In genomic region chr2:200525551-200525881, GRCh38 we compare ENCODE assay signal across 8 cellular contexts. TPM values are rescaled to one million over a fixed set of nuclear protein-coding genes. Genes with fewer than 3 reads are reported as not detected.
DNase-seq lines count a peak whose midpoint lies in the region; ATAC-seq and TF ChIP-seq lines count a peak whose summit lies in the region.

No MANE protein-coding gene starts in this region.

- CTCF ChIA-PET in WTC11 (lab: Charles Lee): interaction anchor here (0.7 to 2.2 kb wide), 6 partner anchors 16 to 178 kb away, joined by 3 to 9 read pairs (median 4); partner anchors contain the start of genes AOX1 and KCTD18

- peak overlapping the region; percentile 92 for H3K4me3 Mint-ChIP-seq in WTC11

- peaks cover 25% of the 10 kb centered on the region for H3K27me3 ChIP-seq in HAP-1 (ENCODE audit: low read depth)
- no peaks in the 10 kb centered on the region for H3K27me3 ChIP-seq in right cardiac atrium (ENCODE audit: control insufficient read depth, insufficient read depth)
- H3K27me3 ChIP-seq in skeletal muscle tissue (ENCODE audit: control insufficient read depth in 3 of 3, insufficient read depth in 3 of 3, low read length in 3 of 3): peaks cover 4 to 11% (median 5%) of the 10 kb centered on the region in 3 donors

- intact Hi-C loops in right cardiac atrium (cut with DNase I): no loop called here

- in situ Hi-C loops in HAP-1 (cut with MboI; ENCODE audit: low sequenced_read_pairs): no loop called here

- DNase-seq in HAP-1 (ENCODE audit: low spot score in 2 of 2) (no peak), WTC11 (ENCODE audit: low spot score) (no peak), right cardiac atrium (no peak), cortex of kidney (lab: John Stamatoyannopoulos, UW) (no peak), cerebellar nuclear complex (lab: John Stamatoyannopoulos, UW) (no peak), putamen (ENCODE audit: low spot score) (no peak)
- no peak for DNase-seq in activated naive CD4-positive, alpha-beta T cell (lab: John Stamatoyannopoulos, UW)

- no peaks in the 10 kb centered on the region for H3K36me3 ChIP-seq in HAP-1 (replicated peaks)
- H3K36me3 ChIP-seq in skeletal muscle tissue (ENCODE audit: control insufficient read depth in 3 of 3, insufficient read depth in 3 of 3, low read length in 3 of 3): no peaks in the 10 kb centered on the region

- WGBS in right cardiac atrium: 25% methylated on average over 7 of the region's 7 CpGs

- H3K9me3 ChIP-seq in HAP-1 (no peaks in the 10 kb centered on the region), right cardiac atrium (ENCODE audit: control insufficient read depth, low read length) (no peaks in the 10 kb centered on the region), skeletal muscle tissue (ENCODE audit: control insufficient read depth in 3 of 3, low read length in 3 of 3) (no peaks in the 10 kb centered on the region)

- POLR2A ChIA-PET in WTC11 (lab: Charles Lee): interaction anchor here (0.6 kb wide), 1 partner anchor 596 kb away, joined by 7 read pairs; no protein-coding TSS in a partner anchor

- H3K4me1 Mint-ChIP-seq in WTC11: peaks cover 22% of the 10 kb centered on the region

- H3K4me3 ChIP-seq in HAP-1: peak overlapping the region; percentile 88
- H3K4me3 ChIP-seq in right cardiac atrium (ENCODE audit: low read length): peak overlapping the region; percentile 70
- peak overlapping the region; percentile 92 to 97 (median 94) for H3K4me3 ChIP-seq in skeletal muscle tissue (ENCODE audit: low read length in 3 of 3)

- H3K27ac Mint-ChIP-seq in WTC11: no peak overlapping the region

- H3K27ac ChIP-seq in right cardiac atrium (ENCODE audit: low read length): no peak overlapping the region
- no peak overlapping the region for H3K27ac ChIP-seq in skeletal muscle tissue (ENCODE audit: low read depth, low read length)

- TF ChIP-seq CTCF in WTC11 (IDR thresholded peaks at IDR 0.05): no peak

- peaks cover 11% of the 10 kb centered on the region for H3K27me3 Mint-ChIP-seq in WTC11 (ENCODE audit: low read depth)

- ATAC-seq in WTC11 (no peak), right cardiac atrium (no peak)

- H3K9ac ChIP-seq in skeletal muscle tissue (ENCODE audit: low read depth in 1 of 3, low read length in 3 of 3): peak overlapping the region; percentile 68 to 84 (median 81)

- H3K36me3 Mint-ChIP-seq in WTC11: no peaks in the 10 kb centered on the region

- H3K9me3 Mint-ChIP-seq in WTC11: no peaks in the 10 kb centered on the region

- peaks cover 8% of the 10 kb centered on the region; the same call in 1 of the 2 replicates for H3K4me1 ChIP-seq in HAP-1
- H3K4me1 ChIP-seq in right cardiac atrium (ENCODE audit: control insufficient read depth, insufficient read depth, low read length): no peaks in the 10 kb centered on the region
- peaks cover 10 to 11% (median 11%) of the 10 kb centered on the region in 3 donors for H3K4me1 ChIP-seq in skeletal muscle tissue (ENCODE audit: control insufficient read depth in 3 of 3, insufficient read depth in 3 of 3, low read length in 3 of 3)

TF ChIP-seq in WTC11, 78 proteins besides CTCF, POLR2A, EP300 and RAD21 (continues in another document):
- no peak for TF ChIP-seq ESRRA (CRISPR knock-in tag; IDR thresholded peaks at IDR 0.05; ENCODE audit: borderline replicate concordance)
- TF ChIP-seq HMGA2 (CRISPR knock-in tag; IDR thresholded peaks at IDR 0.05): no peak
- no peak for TF ChIP-seq CBFB (CRISPR knock-in tag; IDR thresholded peaks at IDR 0.05; ENCODE audit: low read depth)
- no peak for TF ChIP-seq NR1H2 (CRISPR knock-in tag; IDR thresholded peaks at IDR 0.05)
- TF ChIP-seq NR3C1 (CRISPR knock-in tag; conservative IDR thresholded peaks at IDR 0.05; ENCODE audit: low read depth): no peak
- TF ChIP-seq ATF6 (CRISPR knock-in tag; IDR thresholded peaks at IDR 0.05): no peak
- TF ChIP-seq FOXP1 (CRISPR knock-in tag; IDR thresholded peaks at IDR 0.05; ENCODE audit: borderline replicate concordance): no peak
- TF ChIP-seq PRDM15 (CRISPR knock-in tag; IDR thresholded peaks at IDR 0.05): no peak
- TF ChIP-seq, protein P1, sequence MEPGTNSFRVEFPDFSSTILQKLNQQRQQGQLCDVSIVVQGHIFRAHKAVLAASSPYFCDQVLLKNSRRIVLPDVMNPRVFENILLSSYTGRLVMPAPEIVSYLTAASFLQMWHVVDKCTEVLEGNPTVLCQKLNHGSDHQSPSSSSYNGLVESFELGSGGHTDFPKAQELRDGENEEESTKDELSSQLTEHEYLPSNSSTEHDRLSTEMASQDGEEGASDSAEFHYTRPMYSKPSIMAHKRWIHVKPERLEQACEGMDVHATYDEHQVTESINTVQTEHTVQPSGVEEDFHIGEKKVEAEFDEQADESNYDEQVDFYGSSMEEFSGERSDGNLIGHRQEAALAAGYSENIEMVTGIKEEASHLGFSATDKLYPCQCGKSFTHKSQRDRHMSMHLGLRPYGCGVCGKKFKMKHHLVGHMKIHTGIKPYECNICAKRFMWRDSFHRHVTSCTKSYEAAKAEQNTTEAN (CRISPR knock-in tag; IDR thresholded peaks at IDR 0.05): no peak
- TF ChIP-seq, protein P2, sequence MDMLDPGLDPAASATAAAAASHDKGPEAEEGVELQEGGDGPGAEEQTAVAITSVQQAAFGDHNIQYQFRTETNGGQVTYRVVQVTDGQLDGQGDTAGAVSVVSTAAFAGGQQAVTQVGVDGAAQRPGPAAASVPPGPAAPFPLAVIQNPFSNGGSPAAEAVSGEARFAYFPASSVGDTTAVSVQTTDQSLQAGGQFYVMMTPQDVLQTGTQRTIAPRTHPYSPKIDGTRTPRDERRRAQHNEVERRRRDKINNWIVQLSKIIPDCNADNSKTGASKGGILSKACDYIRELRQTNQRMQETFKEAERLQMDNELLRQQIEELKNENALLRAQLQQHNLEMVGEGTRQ (CRISPR knock-in tag; IDR thresholded peaks at IDR 0.05): no peak
- TF ChIP-seq ZBTB21 (CRISPR knock-in tag; IDR thresholded peaks at IDR 0.05; ENCODE audit: borderline replicate concordance): no peak
- TF ChIP-seq ZSCAN18 (CRISPR knock-in tag; IDR thresholded peaks at IDR 0.05): no peak
- TF ChIP-seq MXD4 (CRISPR knock-in tag; IDR thresholded peaks at IDR 0.05; ENCODE audit: borderline replicate concordance): no peak
- no peak for TF ChIP-seq FOXK1 (CRISPR knock-in tag; IDR thresholded peaks at IDR 0.05)

RNA-seq across cellular contexts. Expression of gene SGO2, which starts 0.5 kb away (rescaled TPM):
- 29.9 to 34.1 TPM (median 30.5 TPM) in 3 replicates for total RNA-seq in WTC11 (2021)
- total RNA-seq in right cardiac atrium: 1 to 10 TPM; 1.1 to 2.6 (median 1.8) TPM
- polyA plus RNA-seq in right cardiac atrium: 0.81 TPM
- 1.0 TPM for total RNA-seq in skeletal muscle tissue

RNA-seq across cellular contexts. Expression of gene KCTD18, which starts 15.6 kb away (rescaled TPM):
- total RNA-seq in WTC11 (2021) (4.9 to 6.7 TPM (median 5.7 TPM) in 3 replicates), right cardiac atrium (10 to 100 TPM in 3 of 4 donors, 1 to 10 TPM in 1; 9.8 to 13.4 (median 12.2) TPM), skeletal muscle tissue (11.5 TPM)
- 6.7 TPM for polyA plus RNA-seq in right cardiac atrium
